ENCODE assay signal across 8 cellular contexts in the genomic region with DNA sequence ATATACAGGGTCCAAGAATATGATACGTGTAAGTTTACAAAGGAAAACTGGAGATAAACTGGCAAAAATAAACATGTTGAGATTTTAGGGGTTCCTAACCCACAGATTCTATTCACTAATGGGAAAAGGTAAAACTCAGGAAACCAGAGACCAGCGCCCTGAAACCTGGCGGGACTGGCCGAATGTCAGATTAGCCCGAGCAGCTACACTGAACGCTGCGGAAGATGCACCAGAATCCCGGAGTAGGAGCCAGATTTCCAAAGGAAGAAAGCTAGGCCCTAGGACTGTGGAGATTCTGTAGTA. TPM values are rescaled to one million over a fixed set of nuclear protein-coding genes. Genes with fewer than 3 reads are reported as not detected.
A peak's percentile ranks its signal among the peaks of the same experiment; 100 is the strongest.
DNase-seq lines count a peak whose midpoint lies in the region; ATAC-seq, FAIRE-seq and TF ChIP-seq lines count a peak whose summit lies in the region.

No MANE protein-coding gene starts in this region.

- WGBS in H1 (ENCODE audit: extremely low coverage in 1 of 2, insufficient coverage in 1 of 2, insufficient read length in 1 of 2, insufficient replicate concordance in 2 of 2, low coverage in 1 of 2, low lambda C conversion rate in 2 of 2, missing lambda C conversion rate in 1 of 2), 2 experiments = 3% methylated on average over 8 of the region's 8 CpGs; no CpG with 5 or more reads in 1 of the 2 experiments

- peak overlapping the region in 1 of 4 donors; percentile 100 for H3K4me3 Mint-ChIP-seq in CD4-positive, CD25-positive, alpha-beta regulatory T cell
- peak overlapping the region in 1 of 3 experiments; percentile 99 for H3K4me3 Mint-ChIP-seq in nephron

- no peaks in the 10 kb centered on the region for H3K9me3 ChIP-seq in CD4-positive, CD25-positive, alpha-beta regulatory T cell (ENCODE audit: control insufficient read depth in 2 of 2, low read length in 2 of 2)
- H3K9me3 ChIP-seq in KOPT-K1 (ENCODE audit: insufficient read depth, low read length, poor library complexity, severe bottlenecking) (no peaks in the 10 kb centered on the region), H1 (ENCODE audit: insufficient read depth in 2 of 2, low read depth in 1 of 2, low read length in 1 of 2) (no peaks in the 10 kb centered on the region)

- no peak overlapping the region for H4K91ac ChIP-seq in H1 (replicated peaks; ENCODE audit: insufficient read length, low read length)

- peak overlapping the region; percentile 19 to 71 for H3K4me2 ChIP-seq in H1 (ENCODE audit: insufficient read depth in 1 of 2, low read depth in 2 of 2, low read length in 2 of 2)

- peak overlapping the region; percentile 63 for H2BK5ac ChIP-seq in H1 (ENCODE audit: low read depth, low read length)

- H3K56ac ChIP-seq in H1 (replicated peaks; ENCODE audit: insufficient read length, low read depth, low read length) = peak overlapping the region; percentile 24

- TF ChIP-seq POLR2A in H1 (IDR thresholded peaks at IDR 0.05; ENCODE audit: control extremely low read depth in 1 of 2, low read depth in 2 of 2, low read length in 2 of 2) = no peak

- H2BK15ac ChIP-seq in H1 (ENCODE audit: low read length) = no peak overlapping the region

- no peak overlapping the region for H3K14ac ChIP-seq in H1 (ENCODE audit: insufficient read length)

- TF ChIP-seq RAD21 in H1 (IDR thresholded peaks at IDR 0.05 in 1 of 2, conservative IDR thresholded peaks at IDR 0.05 in 1 of 2; ENCODE audit: low read depth in 2 of 2, low read length in 2 of 2) = no peak

- TF ChIP-seq CTCF in H1 (IDR thresholded peaks at IDR 0.05; ENCODE audit: control extremely low read depth in 1 of 3, insufficient read depth in 1 of 3, low read depth in 1 of 3, low read length in 3 of 3) (no peak), nephron (IDR thresholded peaks at IDR 0.05; ENCODE audit: unreplicated experiment in 3 of 3) (no peak)

- peaks cover 3% of the 10 kb centered on the region for H3K36me3 ChIP-seq in CD4-positive, CD25-positive, alpha-beta regulatory T cell (ENCODE audit: control insufficient read depth, insufficient read depth, low read length)
- peaks cover 25% of the 10 kb centered on the region for H3K36me3 ChIP-seq in KOPT-K1 (ENCODE audit: insufficient read depth, low read length)
- H3K36me3 ChIP-seq in H1 (ENCODE audit: control insufficient read depth in 2 of 4, insufficient read depth in 4 of 4, low read length in 3 of 4) = no peaks in the 10 kb centered on the region; a peak in 1 of 8 replicates

- peak overlapping the region; percentile 97 for H2AFZ ChIP-seq in H1 (ENCODE audit: low read length)

- CTCF ChIA-PET in H1 (lab: Charles Lee; ENCODE audit: partially characterized antibody) = interaction anchor here (0.5 to 1.1 kb wide), 2 partner anchors 45 to 202 kb away, joined by 3 read pairs; no protein-coding TSS in a partner anchor

- no peak for TF ChIP-seq EP300 in H1 (IDR thresholded peaks at IDR 0.05; ENCODE audit: borderline replicate concordance in 1 of 2, low read depth in 2 of 2, low read length in 2 of 2)

- H2BK120ac ChIP-seq in H1 (replicated peaks; ENCODE audit: low read depth, low read length) = no peak overlapping the region

- peak overlapping the region in 2 of 3 donors; percentile 98 to 99 for H3K27ac Mint-ChIP-seq in CD4-positive, CD25-positive, alpha-beta regulatory T cell
- H3K27ac Mint-ChIP-seq in nephron = peak overlapping the region; percentile 99 to 100 (median 100)

- DNase-seq in CD4-positive, CD25-positive, alpha-beta regulatory T cell = no peak
- DNase-seq in H1 (ENCODE audit: low read depth in 1 of 2, low spot score in 2 of 2) (no peak), SHP77 treated with DMSO at 0.1 percent for 48 hours (lab: John Stamatoyannopoulos, UW) (no peak), HuH-7.5 (ENCODE audit: low spot score) (no peak), NCI-H1105 (lab: John Stamatoyannopoulos, UW) (no peak)

- H3K4me1 ChIP-seq in CD4-positive, CD25-positive, alpha-beta regulatory T cell (ENCODE audit: control insufficient read depth, insufficient read depth, low read length, poor library complexity, severe bottlenecking) = peaks cover 34% of the 10 kb centered on the region
- peaks cover 0 to 6% (median 1%) of the 10 kb centered on the region in 4 experiments; a peak in 2 of 7 replicates for H3K4me1 ChIP-seq in H1 (replicated peaks in 1 of 4; ENCODE audit: control insufficient read depth in 3 of 4, insufficient read depth in 4 of 4, low read length in 3 of 4)

- H3K23ac ChIP-seq in H1 (ENCODE audit: insufficient read length) = no peak overlapping the region

- H2BK20ac ChIP-seq in H1 (ENCODE audit: low read length) = no peak overlapping the region

- no peaks in the 10 kb centered on the region; the same call in 1 of the 2 replicates for H3K23me2 ChIP-seq in H1 (ENCODE audit: low read depth, low read length)

- no peaks in the 10 kb centered on the region for H3K36me3 Mint-ChIP-seq in CD4-positive, CD25-positive, alpha-beta regulatory T cell
- H3K36me3 Mint-ChIP-seq in nephron (ENCODE audit: low read depth) = no peaks in the 10 kb centered on the region

- peak overlapping the region in 3 of 4 experiments; percentile 93 to 98 (median 95); a peak in 6 of 7 replicates for H3K9ac ChIP-seq in H1 (replicated peaks in 1 of 4; ENCODE audit: extremely low read depth in 1 of 4, low read depth in 3 of 4, low read length in 3 of 4)

- no peak overlapping the region; the same call in 1 of the 2 replicates for H4K8ac ChIP-seq in H1 (ENCODE audit: extremely low read depth, insufficient read depth, low read length)

- H3K27me3 Mint-ChIP-seq in CD4-positive, CD25-positive, alpha-beta regulatory T cell = peaks cover 12% of the 10 kb centered on the region
- H3K27me3 Mint-ChIP-seq in nephron (ENCODE audit: low read depth) = no peaks in the 10 kb centered on the region

- H3K79me1 ChIP-seq in H1 (ENCODE audit: low read depth, low read length) = no peaks in the 10 kb centered on the region; the same call in 1 of the 2 replicates

- H3K27me3 ChIP-seq in CD4-positive, CD25-positive, alpha-beta regulatory T cell (ENCODE audit: control insufficient read depth, insufficient read depth, low read length) = no peaks in the 10 kb centered on the region
- no peaks in the 10 kb centered on the region for H3K27me3 ChIP-seq in H1 (replicated peaks in 1 of 4; ENCODE audit: control insufficient read depth in 3 of 4, extremely low read depth in 1 of 4, insufficient read depth in 3 of 4, low read length in 3 of 4)

- H3K9me3 Mint-ChIP-seq in CD4-positive, CD25-positive, alpha-beta regulatory T cell = peaks cover 0 to 2% (median 0%) of the 10 kb centered on the region in 7 donors
- H3K9me3 Mint-ChIP-seq in nephron = no peaks in the 10 kb centered on the region

- peaks cover 4 to 9% of the 10 kb centered on the region in 2 experiments for H4K20me1 ChIP-seq in H1 (replicated peaks in 1 of 2; ENCODE audit: control insufficient read depth in 1 of 2, insufficient read depth in 2 of 2, low read length in 2 of 2)

- FAIRE-seq in H1 (lab: Jason Lieb, UNC) = no peak

- H3K4me1 Mint-ChIP-seq in CD4-positive, CD25-positive, alpha-beta regulatory T cell = peaks cover 6 to 20% (median 13%) of the 10 kb centered on the region in 4 donors
- H3K4me1 Mint-ChIP-seq in nephron = peaks cover 5% of the 10 kb centered on the region

- peaks cover 24 to 43% of the 10 kb centered on the region in 2 experiments for H3K79me2 ChIP-seq in H1 (ENCODE audit: control insufficient read depth in 1 of 2, insufficient read depth in 2 of 2, low read length in 2 of 2)

- no peak overlapping the region for H2AK5ac ChIP-seq in H1 (ENCODE audit: low read depth, low read length)

- peak; percentile 3 to 10 for ATAC-seq in CD4-positive, CD25-positive, alpha-beta regulatory T cell (ENCODE audit: low read depth in 2 of 2)
- peak; percentile 23 for ATAC-seq in GM21619 (IDR thresholded peaks at IDR 0.05; ENCODE audit: unreplicated experiment)

- no peak overlapping the region for H2BK12ac ChIP-seq in H1 (ENCODE audit: low read depth, low read length)

- H4K5ac ChIP-seq in H1 (ENCODE audit: insufficient read length, low read depth, low read length) = peak overlapping the region; percentile 74

- POLR2A ChIA-PET in H1 (lab: Charles Lee; ENCODE audit: partially characterized antibody) = interaction anchor here (0.6 to 1.7 kb wide), 10 partner anchors 9 to 45 kb away, joined by 3 to 11 read pairs (median 3); no protein-coding TSS in a partner anchor

- H3K4ac ChIP-seq in H1 (replicated peaks; ENCODE audit: insufficient read length, low read depth, low read length) = no peak overlapping the region

- peak overlapping the region; percentile 96 for H3K27ac ChIP-seq in CD4-positive, CD25-positive, alpha-beta regulatory T cell (ENCODE audit: insufficient read depth, low read length, poor library complexity, severe bottlenecking)
- peak overlapping the region; percentile 78 for H3K27ac ChIP-seq in KOPT-K1 (ENCODE audit: low read depth, low read length, poor library complexity, severe bottlenecking)
- peak overlapping the region; percentile 89 for H3K27ac ChIP-seq in H1 (ENCODE audit: low read depth, low read length)

- H3K18ac ChIP-seq in H1 (ENCODE audit: extremely low read depth, low read length) = no peak overlapping the region

- peak overlapping the region; percentile 99 for H3K4me3 ChIP-seq in CD4-positive, CD25-positive, alpha-beta regulatory T cell (ENCODE audit: low read depth, low read length)
- peak overlapping the region; percentile 82 to 98 (median 94) for H3K4me3 ChIP-seq in H1 (ENCODE audit: extremely low read depth in 1 of 4, insufficient read depth in 2 of 4, low read depth in 3 of 4, low read length in 4 of 4)

TF ChIP-seq in H1, 55 proteins besides CTCF, POLR2A, EP300 and RAD21:
- no peak for TF ChIP-seq SIN3A (conservative IDR thresholded peaks at IDR 0.05 in 1 of 2, IDR thresholded peaks at IDR 0.05 in 1 of 2; ENCODE audit: low read depth in 1 of 2, low read length in 2 of 2)
- TF ChIP-seq SUZ12 (IDR thresholded peaks at IDR 0.05; ENCODE audit: low read length) = no peak
- TF ChIP-seq PHF8 (conservative IDR thresholded peaks at IDR 0.05; ENCODE audit: low read depth, low read length) = peak; percentile 73; the same call in 1 of the 2 replicates
- peak; percentile 72 for TF ChIP-seq TAF7 (optimal IDR thresholded peaks at IDR 0.05; ENCODE audit: borderline replicate concordance, low read depth, low read length)
- no peak for TF ChIP-seq TCF12 (IDR thresholded peaks at IDR 0.05; ENCODE audit: low read depth, low read length)
- no peak for TF ChIP-seq BACH1 (IDR thresholded peaks at IDR 0.05; ENCODE audit: low read length)

RNA-seq across cellular contexts. Expression of a gene that starts 0.7 kb away (rescaled TPM):
- total RNA-seq in CD4-positive, CD25-positive, alpha-beta regulatory T cell = 45.6 TPM
- 10 to 100 TPM; 11.6 to 18.6 (median 14.6) TPM for polyA plus RNA-seq in CD4-positive, CD25-positive, alpha-beta regulatory T cell
- 69.3 and 77.1 TPM in 2 replicates for total RNA-seq in H1 (2021; fragmentation: NEBNext Ultra II Directional; extraction: Animal tissue kit (Norgen Biotek cat#: 25700))
- polyA plus RNA-seq in H1 (2011; rRNA removed) = 15.3 and 26.9 TPM in 2 replicates
- polyA plus RNA-seq in H1 (2011; cell fraction: cytosol; rRNA removed) = 37.8 TPM
- polyA plus RNA-seq in H1 (2011; cell fraction: nucleus; rRNA removed) = 73.4 TPM
- 32.7 to 132 TPM (median 37.1 TPM) in 4 replicates for polyA plus RNA-seq in H1 (2012, experiment 1 of 2)
- 4.9 TPM for polyA plus RNA-seq in H1 (2012, experiment 2 of 2)
- 67.8 TPM for polyA plus RNA-seq in H1 (2013, experiment 1 of 2)
- 63.8 TPM for polyA plus RNA-seq in H1 (2013, experiment 2 of 2)
- 102 and 141 TPM in 2 replicates for polyA minus RNA-seq in H1 (2011; rRNA and poly(A)+ RNA removed)
- 25.9 TPM for polyA minus RNA-seq in H1 (2011; cell fraction: cytosol; rRNA and poly(A)+ RNA removed)
- 167 TPM for polyA minus RNA-seq in H1 (2011; cell fraction: nucleus; rRNA and poly(A)+ RNA removed)
